Comparison of ENCODE assay signal across 22 cellular contexts in genomic region chr14:50941151-50941550, GRCh38. TPM values are rescaled to one million over a fixed set of nuclear protein-coding genes. Genes with fewer than 3 reads are reported as not detected.
DNase-seq lines count a peak whose midpoint lies in the region; ATAC-seq and TF ChIP-seq lines count a peak whose summit lies in the region.
"Had no signal": no experiment of that assay in that cellular context is flagged by ENCODE, and none has a peak within 500 bp of the region (broad histone marks: within the 10 kb centered on the region; RNA-seq: fewer than 3 reads in every experiment).

No MANE protein-coding gene starts in this region.

- H3K79me2 ChIP-seq in osteoblast (ENCODE audit: insufficient read depth, low read length) = peaks cover 2% of the 10 kb centered on the region

- H3K4me2 ChIP-seq in osteoblast (ENCODE audit: insufficient read depth, low read length) = peak overlapping the region; percentile 58
- H3K4me2 ChIP-seq: KMS-11, neural progenitor cell had no signal

- H3K4me1 Mint-ChIP-seq in CD14-positive monocyte (peaks cover 64% of the 10 kb centered on the region), chondrocyte (ENCODE audit: low read depth) (peaks cover 42% of the 10 kb centered on the region)

- H3K27ac Mint-ChIP-seq in CD14-positive monocyte = peak overlapping the region in 4 of 7 donors; percentile 0 to 79 (median 49)
- H3K27ac Mint-ChIP-seq in chondrocyte (ENCODE audit: unreplicated experiment) = peak overlapping the region; percentile 37
- H3K27ac Mint-ChIP-seq: activated CD8-positive, alpha-beta memory T cell treated with anti-CD3 and anti-CD28 coated beads, Interleukin-2, amount 10 ng/mL, durations not matched to agents 7 days and 5 days; memory B cell; neural progenitor cell had no signal

- H2AFZ ChIP-seq in osteoblast (ENCODE audit: low read length) = no peak overlapping the region
- H2AFZ ChIP-seq: neural progenitor cell had no signal

- peak overlapping the region; percentile 34 for H3K27ac ChIP-seq in osteoblast (ENCODE audit: low read depth, low read length)
- H3K27ac ChIP-seq: coronary artery, KMS-11, neural progenitor cell had no signal

- H3K27me3 ChIP-seq in osteoblast (ENCODE audit: insufficient read depth, low read length) = no peaks in the 10 kb centered on the region

- no peak for DNase-seq in CD14-positive monocyte (ENCODE audit: low spot score)
- peak; percentile 92 for DNase-seq in M059J (ENCODE audit: low read depth)
- DNase-seq in chondrocyte (ENCODE audit: low spot score) = no peak
- peak; percentile 78 for DNase-seq in osteoblast (ENCODE audit: insufficient read length, low spot score, missing footprints)
- DNase-seq in foreskin fibroblast = no peak
- no peak for DNase-seq in stimulated activated CD8-positive, alpha-beta memory T cell treated with anti-CD3 and anti-CD28 coated beads, Interleukin-4, amount 100 ng/mL, for 48 hours
- DNase-seq: activated CD4-positive, alpha-beta T cell treated with anti-CD3 and anti-CD28 coated beads for 1 hour; activated CD8-positive, alpha-beta memory T cell treated with anti-CD3 and anti-CD28 coated beads, Interleukin-2, amount 10 ng/mL, durations not matched to agents 7 days and 5 days; activated gamma-delta T cell; C1 segment of cervical spinal cord; glutamatergic neuron; NCI-H1436 treated with DMSO at 0.1 percent for 48 hours; NK-92 treated with Interleukin-12 subunit alpha and Interleukin-12 subunit beta, amount 100 ng/mL, for 24 hours; SHP77; stimulated activated CD4-positive, alpha-beta T cell treated with anti-CD3 and anti-CD28 coated beads, Interleukin-2, amount 100 ng/mL, for 24 hours; substantia nigra had no signal

- TF ChIP-seq CTCF in CD14-positive monocyte (IDR thresholded peaks at IDR 0.05) (no peak), chondrocyte (IDR thresholded peaks at IDR 0.05) (no peak), osteoblast (IDR thresholded peaks at IDR 0.05; ENCODE audit: extremely low read depth, low read depth, low read length) (no peak), foreskin fibroblast (IDR thresholded peaks at IDR 0.05; ENCODE audit: low read depth, low read length) (no peak)

- peaks cover 0 to 2% (median 0%) of the 10 kb centered on the region in 7 donors for H3K9me3 Mint-ChIP-seq in CD14-positive monocyte
- H3K9me3 Mint-ChIP-seq in chondrocyte (ENCODE audit: low read depth) = no peaks in the 10 kb centered on the region
- H3K9me3 Mint-ChIP-seq: memory B cell, neural progenitor cell had no signal

- H3K4me1 ChIP-seq in osteoblast (ENCODE audit: insufficient read depth, low read length) = peaks cover 53% of the 10 kb centered on the region
- H3K4me1 ChIP-seq: neural progenitor cell had no signal

- H3K4me3 Mint-ChIP-seq in CD14-positive monocyte (peak overlapping the region in 1 of 2 donors; percentile 40), chondrocyte (ENCODE audit: unreplicated experiment) (no peak overlapping the region)
- H3K4me3 Mint-ChIP-seq: activated CD8-positive, alpha-beta memory T cell treated with anti-CD3 and anti-CD28 coated beads, Interleukin-2, amount 10 ng/mL, durations not matched to agents 7 days and 5 days; memory B cell had no signal

- no peaks in the 10 kb centered on the region for H3K9me3 ChIP-seq in osteoblast (ENCODE audit: low read depth, low read length)

- peaks cover 2% of the 10 kb centered on the region for H4K20me1 ChIP-seq in osteoblast (ENCODE audit: insufficient read depth, low read length)

- ATAC-seq in GM18517 (IDR thresholded peaks at IDR 0.05; ENCODE audit: unreplicated experiment) = no peak
- ATAC-seq: activated CD8-positive, alpha-beta memory T cell treated with anti-CD3 and anti-CD28 coated beads, Interleukin-2, amount 10 ng/mL, durations not matched to agents 7 days and 5 days; sciatic nerve had no signal

- intact Hi-C loops in CD14-positive monocyte (cut with micrococcal nuclease) = no loop called here

- H3K27me3 Mint-ChIP-seq in CD14-positive monocyte (ENCODE audit: low read depth in 3 of 3) (no peaks in the 10 kb centered on the region), chondrocyte (ENCODE audit: low read depth) (no peaks in the 10 kb centered on the region)

- peaks cover 13% of the 10 kb centered on the region for H3K36me3 ChIP-seq in osteoblast (ENCODE audit: insufficient read depth, low read length)
- H3K36me3 ChIP-seq: neural progenitor cell had no signal

- H3K4me3 ChIP-seq in osteoblast (ENCODE audit: insufficient read depth, low read length) (no peak overlapping the region), foreskin fibroblast (ENCODE audit: low read depth in 1 of 2, low read length in 2 of 2) (no peak overlapping the region)
- H3K4me3 ChIP-seq: coronary artery, neural progenitor cell had no signal

- H3K36me3 Mint-ChIP-seq in CD14-positive monocyte (peaks cover 16 to 26% of the 10 kb centered on the region in 2 donors), chondrocyte (ENCODE audit: low read depth) (peaks cover 13% of the 10 kb centered on the region)
- H3K36me3 Mint-ChIP-seq: activated CD8-positive, alpha-beta memory T cell treated with anti-CD3 and anti-CD28 coated beads, Interleukin-2, amount 10 ng/mL, durations not matched to agents 7 days and 5 days had no signal

RNA-seq across cellular contexts. Expression of gene PYGL, which starts 3.1 kb away (rescaled TPM):
- polyA plus RNA-seq in CD14-positive monocyte = 100 to 1,000 TPM; 166 to 184 TPM
- 44.9 and 75.8 TPM in 2 replicates for total RNA-seq in M059J (2014; rRNA removed; shearing (Covaris generic))
- 97.7 to 122 TPM (median 120 TPM) in 3 replicates for total RNA-seq in chondrocyte
- 116 and 123 TPM in 2 replicates for total RNA-seq in osteoblast

Comparison
In these comparisons a context has a peak if more than half of its experiments do, and no peak if none do; other contexts are left out.
1. DNase-seq: peak in M059J (single experiment) and osteoblast (single experiment); none in CD14-positive monocyte (single experiment), chondrocyte (single experiment), foreskin fibroblast (0 of 2) and stimulated activated CD8-positive, alpha-beta memory T cell treated with anti-CD3 and anti-CD28 coated beads, Interleukin-4, amount 100 ng/mL, for 48 hours (single experiment).